27 cellular contexts compared by ENCODE assay signal in the genomic region with DNA sequence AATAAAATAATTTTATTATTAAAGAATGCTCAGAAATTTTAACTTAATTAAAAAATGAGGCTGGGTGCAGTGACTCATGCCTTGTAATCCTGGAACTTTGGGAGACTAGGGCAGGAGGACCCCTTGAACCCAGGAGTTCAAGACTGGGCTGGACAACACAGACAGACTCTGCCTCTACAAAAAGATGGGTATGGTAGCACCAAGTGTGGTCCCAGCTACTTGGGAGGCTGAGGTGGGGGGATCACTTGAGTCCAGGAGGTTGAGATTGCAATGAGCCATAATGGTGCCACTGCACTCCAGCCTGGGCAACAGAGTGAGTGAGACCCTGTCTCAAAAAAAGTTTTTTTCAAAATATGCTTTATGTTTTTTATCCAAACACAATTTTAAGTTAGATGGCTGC.
"Had no signal": no experiment of that assay in that cellular context is flagged by ENCODE, and none has a peak within 500 bp of the region (broad histone marks: within the 10 kb centered on the region; RNA-seq: fewer than 3 reads in every experiment).

No MANE protein-coding gene starts in this region.

- H3K27ac Mint-ChIP-seq: neural progenitor cell; stimulated activated naive B cell treated with anti-CD40 and anti-IgM and Interleukin-4, amounts not matched to agents 10 μg/mL and 1 μg/mL and 100 μg/mL, for 72 hours had no signal

- H3K9ac ChIP-seq: neural progenitor cell had no signal

- ATAC-seq: esophagus mucosa; left lung; naive thymus-derived CD8-positive, alpha-beta T cell; stimulated activated naive B cell treated with anti-CD40 and anti-IgM and Interleukin-4, amounts not matched to agents 10 μg/mL and 1 μg/mL and 100 μg/mL, for 72 hours had no signal

- H3K4me1 Mint-ChIP-seq: neural progenitor cell had no signal

- H3K9me3 ChIP-seq: left lung, sigmoid colon, testis, uterus had no signal

- DNase-seq: activated CD4-positive, alpha-beta T cell treated with anti-CD3 and anti-CD28 coated beads for 1 hour; activated CD4-positive, alpha-beta T cell treated with anti-CD3 and anti-CD28 coated beads, Interleukin-2, amount 50 U/mL, for 1 hour; activated gamma-delta T cell treated with Interleukin-2 at 50 U/mL for 16 hours; cerebellar nuclear complex; cortex of kidney; glutamatergic neuron; immature natural killer cell; kidney glomerular epithelial cell; left lung; naive thymus-derived CD8-positive, alpha-beta T cell; retina; sigmoid colon; stimulated activated CD4-positive, alpha-beta T cell treated with anti-CD3 and anti-CD28 coated beads, Interleukin-15, amount 100 ng/mL, for 24 hours; stimulated activated naive B cell treated with anti-CD40 and anti-IgM and Interleukin-4, amounts not matched to agents 10 μg/mL and 1 μg/mL and 100 μg/mL, for 72 hours; SW 1271; testis; trophoblast cell; uterus; WERI-Rb-1 had no signal

- H3K4me1 ChIP-seq: neural progenitor cell, testis, uterus had no signal

- H3K4me2 ChIP-seq: hepatocyte, neural progenitor cell, smooth muscle cell had no signal

- H3K27me3 ChIP-seq: hepatocyte, left lung, neural progenitor cell, sigmoid colon, testis, uterus had no signal

- H3K9me3 Mint-ChIP-seq: activated T-helper 1 cell treated with anti-CD3 and anti-CD28 coated beads, Interleukin-12 subunit alpha, Interleukin-12 subunit beta, Interleukin-2, Interleukin-4 antibody, amounts not matched to agents 30 ng/mL and 10 ng/mL and 1 ng/mL, durations not matched to agents 14 hours and 24 hours and 36 hours; immature natural killer cell; naive thymus-derived CD8-positive, alpha-beta T cell; neural progenitor cell; stimulated activated naive B cell treated with anti-CD40 and anti-IgM and Interleukin-4, amounts not matched to agents 10 μg/mL and 1 μg/mL and 100 μg/mL, for 72 hours had no signal

- H3K36me3 ChIP-seq: uterus had no signal

- H3K4me3 Mint-ChIP-seq: activated T-helper 1 cell treated with anti-CD3 and anti-CD28 coated beads, Interleukin-12 subunit alpha, Interleukin-12 subunit beta, Interleukin-2, Interleukin-4 antibody, amounts not matched to agents 30 ng/mL and 10 ng/mL and 1 ng/mL, durations not matched to agents 14 hours and 24 hours and 36 hours; immature natural killer cell; naive thymus-derived CD8-positive, alpha-beta T cell; neural progenitor cell; stimulated activated naive B cell treated with anti-CD40 and anti-IgM and Interleukin-4, amounts not matched to agents 10 μg/mL and 1 μg/mL and 100 μg/mL, for 72 hours had no signal

- H2AFZ ChIP-seq: hepatocyte, neural progenitor cell had no signal

- FAIRE-seq: endometrium, frontal cortex had no signal

- H3K27me3 Mint-ChIP-seq: naive thymus-derived CD8-positive, alpha-beta T cell; stimulated activated naive B cell treated with anti-CD40 and anti-IgM and Interleukin-4, amounts not matched to agents 10 μg/mL and 1 μg/mL and 100 μg/mL, for 72 hours had no signal

- H3K4me3 ChIP-seq: hepatocyte, left lung, lung, neural progenitor cell, sigmoid colon, smooth muscle cell, testis, uterus had no signal

- H3K27ac ChIP-seq: hepatocyte, left lung, neural progenitor cell, sigmoid colon, testis, uterus, WERI-Rb-1 had no signal
